Comparison of ENCODE assay signal across 8 cellular contexts in the genomic region with DNA sequence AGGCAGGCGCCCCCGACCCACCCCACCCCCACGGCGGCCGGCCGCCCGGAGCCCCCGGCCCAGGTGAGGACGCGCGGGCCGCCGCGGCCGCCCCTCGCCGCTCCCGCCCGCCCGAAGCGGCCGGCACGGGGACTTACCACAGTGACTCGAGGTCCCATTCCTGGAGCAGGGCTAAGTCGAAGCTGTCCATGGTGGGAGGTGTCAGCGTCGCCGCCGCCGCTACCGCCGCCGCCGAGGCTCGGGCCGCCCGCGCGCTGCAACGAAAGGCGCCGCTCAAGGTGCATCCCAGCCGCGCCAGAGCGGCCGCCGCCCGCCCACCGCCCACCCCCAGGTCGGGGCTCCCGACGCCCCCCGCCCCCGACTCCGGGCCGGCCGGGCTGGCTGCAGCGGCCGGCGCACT. TPM values are rescaled to one million over a fixed set of nuclear protein-coding genes. Genes with fewer than 3 reads are reported as not detected.
DNase-seq lines count a peak whose midpoint lies in the region; ATAC-seq and TF ChIP-seq lines count a peak whose summit lies in the region.
"Not testable (repeated sequence)": the region's sequence is repeated elsewhere in the genome, so short reads cannot be mapped to it uniquely, and the experiment has no call there.
"Had no signal": no experiment of that assay in that cellular context is flagged by ENCODE, and none has a peak within 500 bp of the region (broad histone marks: within the 10 kb centered on the region; RNA-seq: fewer than 3 reads in every experiment).

No MANE protein-coding gene starts in this region.

- H3K4me1 ChIP-seq in DND-41 (ENCODE audit: insufficient read depth, low read length): not testable (repeated sequence)
- H3K4me1 ChIP-seq in hepatocyte (ENCODE audit: insufficient read depth): peaks cover 17% of the 10 kb centered on the region

- TF ChIP-seq CTCF in DND-41 (IDR thresholded peaks at IDR 0.05; ENCODE audit: borderline replicate concordance, extremely low read depth, low read length, poor library complexity, severe bottlenecking); activated CD8-positive, alpha-beta T cell treated with anti-CD3 and anti-CD28 coated beads for 36 hours (IDR thresholded peaks at IDR 0.05); coronary artery (IDR thresholded peaks at IDR 0.05); hepatocyte (IDR thresholded peaks at IDR 0.05; ENCODE audit: poor library complexity): not testable (repeated sequence)

- not testable (repeated sequence) for H4K20me1 ChIP-seq in DND-41 (ENCODE audit: insufficient read depth, low read length); hepatocyte (ENCODE audit: insufficient read depth, poor library complexity, severe bottlenecking)

- peak; percentile 51; the same call in 2 of the 3 replicates for ATAC-seq in DND-41 (ENCODE audit: insufficient read depth, low read depth)
- peak; percentile 50 for ATAC-seq in activated CD8-positive, alpha-beta T cell treated with anti-CD3 and anti-CD28 coated beads for 36 hours
- ATAC-seq in naive thymus-derived CD8-positive, alpha-beta T cell: peak; percentile 34 to 58

- not testable (repeated sequence) for H2AFZ ChIP-seq in DND-41 (ENCODE audit: low read depth, low read length); hepatocyte

- not testable (repeated sequence) for H3K9ac ChIP-seq in DND-41 (ENCODE audit: low read depth, low read length)

- H3K27me3 Mint-ChIP-seq in activated CD8-positive, alpha-beta T cell treated with anti-CD3 and anti-CD28 coated beads for 36 hours: peaks cover 19% of the 10 kb centered on the region
- H3K27me3 Mint-ChIP-seq in naive thymus-derived CD8-positive, alpha-beta T cell: peaks cover 9 to 27% (median 21%) of the 10 kb centered on the region in 5 donors

- not testable (repeated sequence) for H3K79me2 ChIP-seq in DND-41 (ENCODE audit: insufficient read depth, low read length); hepatocyte

- H3K4me2 ChIP-seq in DND-41 (ENCODE audit: insufficient read depth, low read length): not testable (repeated sequence)
- peak overlapping the region; percentile 64 for H3K4me2 ChIP-seq in hepatocyte

- not testable (repeated sequence) for H3K36me3 ChIP-seq in DND-41 (ENCODE audit: insufficient read depth, low read length); hepatocyte (replicated peaks; ENCODE audit: insufficient read depth, low read depth)

- DNase-seq in DND-41 (peak; percentile 18), NCI-H2227 (lab: John Stamatoyannopoulos, UW; ENCODE audit: unreplicated experiment) (peak; percentile 46)
- DNase-seq in activated CD8-positive, alpha-beta T cell treated with anti-CD3 and anti-CD28 coated beads for 36 hours; coronary artery (ENCODE audit: low spot score); hepatocyte (ENCODE audit: low spot score); naive thymus-derived CD8-positive, alpha-beta T cell: not testable (repeated sequence)
- DNase-seq in stimulated activated CD4-positive, alpha-beta T cell treated with anti-CD3 and anti-CD28 coated beads, Interleukin-15, amount 100 ng/mL, for 24 hours: peak; percentile 17

- H3K27ac ChIP-seq in DND-41 (ENCODE audit: low read length); hepatocyte: not testable (repeated sequence)
- peak overlapping the region in 1 of 2 donors; percentile 84 for H3K27ac ChIP-seq in coronary artery

- not testable (repeated sequence) for H3K4me3 Mint-ChIP-seq in activated CD8-positive, alpha-beta T cell treated with anti-CD3 and anti-CD28 coated beads for 36 hours
- peak overlapping the region in 1 of 10 donors; percentile 49 for H3K4me3 Mint-ChIP-seq in naive thymus-derived CD8-positive, alpha-beta T cell

- H3K4me3 ChIP-seq in DND-41 (ENCODE audit: low read depth in 1 of 2, low read length in 2 of 2); hepatocyte: not testable (repeated sequence)
- peak overlapping the region; percentile 94 for H3K4me3 ChIP-seq in coronary artery

- not testable (repeated sequence) for H3K9me3 Mint-ChIP-seq in activated CD8-positive, alpha-beta T cell treated with anti-CD3 and anti-CD28 coated beads for 36 hours; naive thymus-derived CD8-positive, alpha-beta T cell

- CTCF ChIA-PET in activated CD8-positive, alpha-beta T cell treated with anti-CD3 and anti-CD28 coated beads for 36 hours (lab: Charles Lee): not testable (repeated sequence)

- H3K27me3 ChIP-seq in DND-41 (ENCODE audit: insufficient read depth, low read length, poor library complexity): not testable (repeated sequence)
- peaks cover 29% of the 10 kb centered on the region for H3K27me3 ChIP-seq in hepatocyte

- not testable (repeated sequence) for H3K36me3 Mint-ChIP-seq in activated CD8-positive, alpha-beta T cell treated with anti-CD3 and anti-CD28 coated beads for 36 hours (ENCODE audit: low read depth); naive thymus-derived CD8-positive, alpha-beta T cell

- not testable (repeated sequence) for H3K9me3 ChIP-seq in DND-41 (ENCODE audit: insufficient read depth, low read length, severe bottlenecking); hepatocyte (ENCODE audit: low read depth)

- H3K4me1 Mint-ChIP-seq in activated CD8-positive, alpha-beta T cell treated with anti-CD3 and anti-CD28 coated beads for 36 hours (ENCODE audit: low read depth): not testable (repeated sequence)
- H3K4me1 Mint-ChIP-seq in naive thymus-derived CD8-positive, alpha-beta T cell: peaks cover 0 to 28% (median 6%) of the 10 kb centered on the region in 4 donors

- intact Hi-C loops in activated CD8-positive, alpha-beta T cell treated with anti-CD3 and anti-CD28 coated beads for 36 hours (cut with micrococcal nuclease): not testable (repeated sequence)

- WGBS in hepatocyte (ENCODE audit: low lambda C conversion rate, missing lambda C conversion rate): no CpG with 5 or more reads among the region's 60 CpGs

- H3K27ac Mint-ChIP-seq in activated CD8-positive, alpha-beta T cell treated with anti-CD3 and anti-CD28 coated beads for 36 hours; naive thymus-derived CD8-positive, alpha-beta T cell: not testable (repeated sequence)

- POLR2A ChIA-PET in activated CD8-positive, alpha-beta T cell treated with anti-CD3 and anti-CD28 coated beads for 36 hours (lab: Charles Lee); naive thymus-derived CD8-positive, alpha-beta T cell (lab: Charles Lee): not testable (repeated sequence)

- H3K9me2 ChIP-seq in hepatocyte (replicated peaks; ENCODE audit: insufficient read depth): not testable (repeated sequence)

RNA-seq across cellular contexts. Expression of a gene that starts 38.1 kb away (rescaled TPM):
- 1 to 10 TPM; 3.1 to 3.5 TPM for total RNA-seq in activated CD8-positive, alpha-beta T cell treated with anti-CD3 and anti-CD28 coated beads for 36 hours
- 5.2 and 7.3 TPM in 2 replicates for total RNA-seq in hepatocyte
- polyA plus RNA-seq in hepatocyte: 5.9 and 7.8 TPM in 2 replicates
- 10 to 100 TPM; 10.1 to 11.9 TPM for total RNA-seq in naive thymus-derived CD8-positive, alpha-beta T cell
- polyA plus RNA-seq in naive thymus-derived CD8-positive, alpha-beta T cell: 1 to 10 TPM in 2 of 3 donors, under 1 TPM in 1; 0.50 to 2.8 (median 1.2) TPM
- total RNA-seq: myocyte had no signal
